ENCODE assay signal across 1 cellular context in genomic region chr21:45255381-45256020, GRCh38.
TF ChIP-seq lines count a peak whose summit lies in the region.

No MANE protein-coding gene starts in this region.

TF ChIP-seq in K562, 482 proteins besides CTCF, POLR2A, EP300 and RAD21 (continued from another document and continues in another):
- TF ChIP-seq MAX (CRISPR knock-in tag; IDR thresholded peaks at IDR 0.05) (peak; percentile 86), MGA (IDR thresholded peaks at IDR 0.05) (peak; percentile 53; the same call in 1 of the 2 replicates), NR4A1 (CRISPR knock-in tag; IDR thresholded peaks at IDR 0.05) (no peak), NR4A1 (tag; IDR thresholded peaks at IDR 0.05) (no peak), TEAD4 (IDR thresholded peaks at IDR 0.05; ENCODE audit: low read length) (peak; percentile 23; the same call in 1 of the 2 replicates), TEAD4 (CRISPR knock-in tag; IDR thresholded peaks at IDR 0.05; ENCODE audit: borderline replicate concordance) (no peak), TRIM28 (IDR thresholded peaks at IDR 0.05) (no peak), FOXM1 (IDR thresholded peaks at IDR 0.05; ENCODE audit: low read depth) (no peak), FOXM1 (CRISPR knock-in tag; IDR thresholded peaks at IDR 0.05; ENCODE audit: low read depth) (no peak), GATAD2B (IDR thresholded peaks at IDR 0.05; ENCODE audit: borderline replicate concordance) (no peak), SP2 (IDR thresholded peaks at IDR 0.05; ENCODE audit: extremely low read depth, low read depth, low read length, poor library complexity, severe bottlenecking) (no peak), USF1 (CRISPR knock-in tag; IDR thresholded peaks at IDR 0.05) (peak; percentile 96), L3MBTL2 (IDR thresholded peaks at IDR 0.05) (peak; percentile 88), TCF3 (CRISPR knock-in tag; IDR thresholded peaks at IDR 0.05) (peak; percentile 38; the same call in 1 of the 2 replicates), SRF (CRISPR knock-in tag; IDR thresholded peaks at IDR 0.05) (peak in 1 of 2 experiments; percentile 41; a peak in 1 of 4 replicates), ESRRA (IDR thresholded peaks at IDR 0.05; ENCODE audit: borderline replicate concordance, low read depth) (no peak), EGR1 (conservative IDR thresholded peaks at IDR 0.05) (0 out of 2 replicates have a peak, but pooled peaks have one; percentile 8), THRB (CRISPR knock-in tag; conservative IDR thresholded peaks at IDR 0.05) (no peak), ZNF639 (CRISPR knock-in tag; conservative IDR thresholded peaks at IDR 0.05 in 1 of 2, IDR thresholded peaks at IDR 0.05 in 1 of 2) (no peak), NFIC (IDR thresholded peaks at IDR 0.05) (0 out of 2 replicates have a peak, but pooled peaks have one; percentile 4), ZBTB9 (CRISPR knock-in tag; IDR thresholded peaks at IDR 0.05) (peak; percentile 95), FOXJ3 (CRISPR knock-in tag; IDR thresholded peaks at IDR 0.05) (no peak), ZNF740 (CRISPR knock-in tag; IDR thresholded peaks at IDR 0.05) (peak; percentile 92), ZNF740 (tag; IDR thresholded peaks at IDR 0.05) (peak in 1 of 2 experiments; percentile 69; a peak in 1 of 4 replicates), NFRKB (IDR thresholded peaks at IDR 0.05; ENCODE audit: low read depth) (no peak), RHOXF2B (CRISPR knock-in tag; conservative IDR thresholded peaks at IDR 0.05) (no peak), ID3 (CRISPR knock-in tag; IDR thresholded peaks at IDR 0.05) (no peak), ID3 (tag; IDR thresholded peaks at IDR 0.05) (no peak), KHSRP (IDR thresholded peaks at IDR 0.05) (no peak), RB1 (IDR thresholded peaks at IDR 0.05; ENCODE audit: low read depth) (peak; percentile 33; the same call in 1 of the 2 replicates), ZEB2 (IDR thresholded peaks at IDR 0.05) (peak; percentile 27; the same call in 1 of the 2 replicates), ZBTB43 (CRISPR knock-in tag; IDR thresholded peaks at IDR 0.05) (no peak), USF2 (CRISPR knock-in tag; IDR thresholded peaks at IDR 0.05) (peak; percentile 92), MAZ (CRISPR knock-in tag; conservative IDR thresholded peaks at IDR 0.05 in 1 of 2, IDR thresholded peaks at IDR 0.05 in 1 of 2) (0 out of 4 replicates have a peak, but pooled peaks of 1 of the 2 experiments have one; percentile 23), ZNF655 (CRISPR knock-in tag; IDR thresholded peaks at IDR 0.05) (no peak), BHLHE40 (IDR thresholded peaks at IDR 0.05; ENCODE audit: low read length) (peak; percentile 72)
